8 cellular contexts compared by ENCODE assay signal in the genomic region with DNA sequence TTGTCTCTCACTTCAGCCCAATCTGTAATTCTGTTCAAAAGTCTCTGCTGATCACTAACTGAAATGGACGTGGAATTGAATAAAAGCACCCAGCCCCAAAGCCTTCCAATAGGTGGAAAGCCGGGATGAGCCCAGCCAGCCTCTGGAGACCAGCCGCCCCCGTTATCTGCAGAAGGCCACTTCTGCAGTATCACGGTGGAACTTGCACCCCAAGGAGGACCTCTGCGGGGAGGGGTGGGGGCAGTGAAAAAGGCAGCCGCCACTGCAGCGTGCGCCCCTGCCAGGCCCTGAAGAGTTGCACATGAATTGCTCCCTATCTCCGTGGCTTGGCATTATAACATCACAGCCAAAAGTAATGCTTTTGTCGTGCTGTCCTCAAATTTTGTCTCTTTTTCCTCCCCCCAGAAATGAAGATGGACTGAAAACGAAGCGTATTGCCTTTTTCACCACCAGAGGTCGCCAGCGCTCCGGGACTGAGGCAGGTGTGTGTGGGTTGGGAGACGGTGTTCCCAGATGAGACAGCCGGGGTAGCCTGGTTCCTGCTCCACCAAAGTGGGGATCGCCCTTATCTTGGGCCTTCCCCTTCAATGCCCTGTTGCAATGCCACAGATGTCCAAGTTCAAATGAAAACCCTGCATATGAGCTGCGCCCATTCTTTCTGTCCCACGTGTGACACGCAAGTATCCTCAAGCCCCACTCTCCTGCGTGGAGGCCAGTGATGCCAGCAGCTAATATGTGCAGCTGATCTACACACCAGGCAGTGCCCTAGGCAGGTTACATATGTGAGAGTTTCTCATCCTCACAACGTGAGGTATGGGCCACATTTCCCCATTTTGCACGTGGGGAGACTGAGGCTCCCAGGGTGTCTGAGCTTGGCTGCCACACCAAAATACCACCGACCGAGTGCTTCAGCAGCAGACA.
A peak's percentile ranks its signal among the peaks of the same experiment; 100 is the strongest.
DNase-seq lines count a peak whose midpoint lies in the region; ATAC-seq and TF ChIP-seq lines count a peak whose summit lies in the region.

No MANE protein-coding gene starts in this region.

- H3K4me3 Mint-ChIP-seq in GM23338 (no peak overlapping the region; the same call in 2 of the 3 replicates), endodermal cell (no peak overlapping the region)

- 0 out of 2 replicates have a peak, but pooled peaks cover 3% of the 10 kb centered on the region for H3F3A ChIP-seq in GM23338 (replicated peaks; ENCODE audit: low read depth)

- no peak overlapping the region for H3K4me3 ChIP-seq in GM23338
- no peak overlapping the region for H3K4me3 ChIP-seq in endodermal cell (ENCODE audit: low read length)

- H3K36me3 ChIP-seq in GM23338 (ENCODE audit: insufficient read depth) (no peaks in the 10 kb centered on the region), endodermal cell (ENCODE audit: control insufficient read depth, insufficient read depth, low read length) (no peaks in the 10 kb centered on the region)

- no peaks in the 10 kb centered on the region for H3K9me2 ChIP-seq in GM23338 (ENCODE audit: insufficient read depth)

- H3K27me3 ChIP-seq in GM23338 (ENCODE audit: insufficient read depth) (no peaks in the 10 kb centered on the region), endodermal cell (ENCODE audit: control insufficient read depth, insufficient read depth, low read length, poor library complexity, severe bottlenecking) (no peaks in the 10 kb centered on the region)

- H3K9me3 Mint-ChIP-seq in GM23338 (peaks cover 5% of the 10 kb centered on the region; the same call in 1 of the 3 replicates), endodermal cell (no peaks in the 10 kb centered on the region)

- 58 to 59% methylated on average over 16 to 27 of the region's 27 CpGs for WGBS in endodermal cell (ENCODE audit: insufficient coverage in 1 of 2, insufficient read length in 1 of 2), 2 experiments

- H3K36me3 Mint-ChIP-seq in GM23338 (ENCODE audit: low read depth) (peaks cover 10% of the 10 kb centered on the region; the same call in 2 of the 3 replicates), endodermal cell (ENCODE audit: low read depth) (no peaks in the 10 kb centered on the region)

- peak; percentile 91 for DNase-seq in GM23338 (ENCODE audit: low spot score)
- peak; percentile 52 for DNase-seq in NCI-H226
- peak; percentile 11 to 65 (median 45) for DNase-seq in activated CD8-positive, alpha-beta memory T cell treated with anti-CD3 and anti-CD28 coated beads for 48 hours (ENCODE audit: low read depth in 2 of 3, low spot score in 2 of 3)
- peak; percentile 92 for DNase-seq in endodermal cell
- DNase-seq in midbrain (lab: John Stamatoyannopoulos, UW): peak; percentile 65
- peak; percentile 55 for DNase-seq in stimulated activated CD8-positive, alpha-beta memory T cell treated with anti-CD3 and anti-CD28 coated beads, Interleukin-4, amount 100 ng/mL, for 24 hours (ENCODE audit: low read depth)
- DNase-seq in NCI-H510A (lab: John Stamatoyannopoulos, UW): no peak

- no peaks in the 10 kb centered on the region for H3K9me3 ChIP-seq in endodermal cell (ENCODE audit: control insufficient read depth, low read length)

- peaks cover 10% of the 10 kb centered on the region for H3K27me3 Mint-ChIP-seq in GM23338 (ENCODE audit: insufficient read depth, low read depth, poor library complexity)
- H3K27me3 Mint-ChIP-seq in endodermal cell (ENCODE audit: insufficient read depth): no peaks in the 10 kb centered on the region

- H3K27ac Mint-ChIP-seq in GM23338 (no peak overlapping the region), endodermal cell (no peak overlapping the region)

- ATAC-seq in GM23338: peak; percentile 89

- H3K4me1 ChIP-seq in GM23338 (ENCODE audit: insufficient read depth) (peaks cover 23% of the 10 kb centered on the region), endodermal cell (ENCODE audit: control insufficient read depth, insufficient read depth, low read length) (peaks cover 3% of the 10 kb centered on the region)

- peak; percentile 96 for TF ChIP-seq CTCF in C4-2B (conservative IDR thresholded peaks at IDR 0.05)
- peak; percentile 96 to 100 for TF ChIP-seq CTCF in GM23338 (conservative IDR thresholded peaks at IDR 0.05; ENCODE audit: low read depth in 2 of 2)
- TF ChIP-seq CTCF in endodermal cell (conservative IDR thresholded peaks at IDR 0.05): peak; percentile 95

- no peak overlapping the region for H3K9ac ChIP-seq in endodermal cell (ENCODE audit: extremely low read depth, low read length, poor library complexity, severe bottlenecking)

- peaks cover 38% of the 10 kb centered on the region for H3K4me1 Mint-ChIP-seq in GM23338
- peaks cover 11% of the 10 kb centered on the region for H3K4me1 Mint-ChIP-seq in endodermal cell

- no peaks in the 10 kb centered on the region for H3K79me2 ChIP-seq in GM23338 (replicated peaks; ENCODE audit: insufficient read depth)

- H3K27ac ChIP-seq in C4-2B (no peak overlapping the region), GM23338 (ENCODE audit: low read depth) (no peak overlapping the region), endodermal cell (ENCODE audit: low read depth, low read length) (no peak overlapping the region)

- H4K20me1 ChIP-seq in GM23338 (replicated peaks; ENCODE audit: insufficient read depth): no peaks in the 10 kb centered on the region

- H3K4me2 ChIP-seq in GM23338: no peak overlapping the region

- H2AFZ ChIP-seq in GM23338: peak overlapping the region; percentile 67; the same call in 1 of the 2 replicates

TF ChIP-seq in GM23338, 12 proteins besides CTCF, POLR2A, EP300 and RAD21:
- TF ChIP-seq, protein P1, sequence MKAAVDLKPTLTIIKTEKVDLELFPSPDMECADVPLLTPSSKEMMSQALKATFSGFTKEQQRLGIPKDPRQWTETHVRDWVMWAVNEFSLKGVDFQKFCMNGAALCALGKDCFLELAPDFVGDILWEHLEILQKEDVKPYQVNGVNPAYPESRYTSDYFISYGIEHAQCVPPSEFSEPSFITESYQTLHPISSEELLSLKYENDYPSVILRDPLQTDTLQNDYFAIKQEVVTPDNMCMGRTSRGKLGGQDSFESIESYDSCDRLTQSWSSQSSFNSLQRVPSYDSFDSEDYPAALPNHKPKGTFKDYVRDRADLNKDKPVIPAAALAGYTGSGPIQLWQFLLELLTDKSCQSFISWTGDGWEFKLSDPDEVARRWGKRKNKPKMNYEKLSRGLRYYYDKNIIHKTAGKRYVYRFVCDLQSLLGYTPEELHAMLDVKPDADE (IDR thresholded peaks at IDR 0.05): no peak
- TF ChIP-seq, protein P2, sequence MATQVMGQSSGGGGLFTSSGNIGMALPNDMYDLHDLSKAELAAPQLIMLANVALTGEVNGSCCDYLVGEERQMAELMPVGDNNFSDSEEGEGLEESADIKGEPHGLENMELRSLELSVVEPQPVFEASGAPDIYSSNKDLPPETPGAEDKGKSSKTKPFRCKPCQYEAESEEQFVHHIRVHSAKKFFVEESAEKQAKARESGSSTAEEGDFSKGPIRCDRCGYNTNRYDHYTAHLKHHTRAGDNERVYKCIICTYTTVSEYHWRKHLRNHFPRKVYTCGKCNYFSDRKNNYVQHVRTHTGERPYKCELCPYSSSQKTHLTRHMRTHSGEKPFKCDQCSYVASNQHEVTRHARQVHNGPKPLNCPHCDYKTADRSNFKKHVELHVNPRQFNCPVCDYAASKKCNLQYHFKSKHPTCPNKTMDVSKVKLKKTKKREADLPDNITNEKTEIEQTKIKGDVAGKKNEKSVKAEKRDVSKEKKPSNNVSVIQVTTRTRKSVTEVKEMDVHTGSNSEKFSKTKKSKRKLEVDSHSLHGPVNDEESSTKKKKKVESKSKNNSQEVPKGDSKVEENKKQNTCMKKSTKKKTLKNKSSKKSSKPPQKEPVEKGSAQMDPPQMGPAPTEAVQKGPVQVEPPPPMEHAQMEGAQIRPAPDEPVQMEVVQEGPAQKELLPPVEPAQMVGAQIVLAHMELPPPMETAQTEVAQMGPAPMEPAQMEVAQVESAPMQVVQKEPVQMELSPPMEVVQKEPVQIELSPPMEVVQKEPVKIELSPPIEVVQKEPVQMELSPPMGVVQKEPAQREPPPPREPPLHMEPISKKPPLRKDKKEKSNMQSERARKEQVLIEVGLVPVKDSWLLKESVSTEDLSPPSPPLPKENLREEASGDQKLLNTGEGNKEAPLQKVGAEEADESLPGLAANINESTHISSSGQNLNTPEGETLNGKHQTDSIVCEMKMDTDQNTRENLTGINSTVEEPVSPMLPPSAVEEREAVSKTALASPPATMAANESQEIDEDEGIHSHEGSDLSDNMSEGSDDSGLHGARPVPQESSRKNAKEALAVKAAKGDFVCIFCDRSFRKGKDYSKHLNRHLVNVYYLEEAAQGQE (IDR thresholded peaks at IDR 0.05; ENCODE audit: unreplicated experiment): no peak
- TF ChIP-seq EZH2 (IDR thresholded peaks at IDR 0.05; ENCODE audit: low read depth, unreplicated experiment) (no peak), ZNF331 (CRISPR knock-in tag; IDR thresholded peaks at IDR 0.05; ENCODE audit: low read depth) (no peak)
